ENCODE assay signal across 8 cellular contexts in genomic region chr17:28334176-28334575, GRCh38. TPM values are rescaled to one million over a fixed set of nuclear protein-coding genes. Genes with fewer than 3 reads are reported as not detected.
A peak's percentile ranks its signal among the peaks of the same experiment; 100 is the strongest.
DNase-seq lines count a peak whose midpoint lies in the region; ATAC-seq and TF ChIP-seq lines count a peak whose summit lies in the region.
"Had no signal": no experiment of that assay in that cellular context is flagged by ENCODE, and none has a peak within 500 bp of the region (broad histone marks: within the 10 kb centered on the region; RNA-seq: fewer than 3 reads in every experiment).

No MANE protein-coding gene starts in this region.

- H3K36me3 Mint-ChIP-seq in T-helper 17 cell (ENCODE audit: low read depth), result peaks cover 4% of the 10 kb centered on the region

- H3K27me3 ChIP-seq in HL-60 (ENCODE audit: insufficient read depth, poor library complexity, severe bottlenecking), result no peaks in the 10 kb centered on the region
- H3K27me3 ChIP-seq in spleen (replicated peaks in 1 of 7), result no peaks in the 10 kb centered on the region

- intact Hi-C loops in spleen (cut with DNase I; ENCODE audit: low total_unique reads), result no loop called here

- H3K9me3 ChIP-seq in T-helper 17 cell (ENCODE audit: control insufficient read depth, low read length, poor library complexity, severe bottlenecking) (no peaks in the 10 kb centered on the region), spleen (no peaks in the 10 kb centered on the region)

- peaks cover 4 to 39% (median 29%) of the 10 kb centered on the region in 6 donors for H3K36me3 ChIP-seq in spleen

- DNase-seq in HL-60 (ENCODE audit: low read depth in 1 of 2, low spot score in 1 of 2) (peak in 1 of 2 experiments; percentile 53), T-helper 17 cell (no peak), fibroblast of villous mesenchyme (ENCODE audit: low read depth) (peak; percentile 47), spleen (no peak), mesenteric fat pad (ENCODE audit: low spot score) (no peak), NCI-H2171 (lab: John Stamatoyannopoulos, UW) (no peak)

- TF ChIP-seq CTCF in HL-60 (IDR thresholded peaks at IDR 0.05; ENCODE audit: insufficient read depth, low read length), result no peak
- no peak for TF ChIP-seq CTCF in fibroblast of villous mesenchyme (IDR thresholded peaks at IDR 0.05; ENCODE audit: insufficient read depth, low read depth, low read length)
- no peak for TF ChIP-seq CTCF in spleen (IDR thresholded peaks at IDR 0.05 in 8 of 11, conservative IDR thresholded peaks at IDR 0.05 in 3 of 11)

- WGBS in spleen, 5 donors, result 40 to 64% (median 47%) methylated on average over 6 of the region's 6 CpGs

- H3K27ac ChIP-seq in HL-60 (replicated peaks) (peak overlapping the region; percentile 69), spleen (peak overlapping the region in 7 of 8 donors; percentile 94 to 98 (median 96))

- peaks cover 20 to 69% (median 51%) of the 10 kb centered on the region in 6 donors for H3K4me1 ChIP-seq in spleen

- H3K4me3 ChIP-seq in HL-60 (replicated peaks; ENCODE audit: insufficient read depth, low read length) (peak overlapping the region; percentile 97), fibroblast of villous mesenchyme (ENCODE audit: low read depth, low read length) (peak overlapping the region; percentile 99), spleen (peak overlapping the region in 6 of 8 donors; percentile 72 to 98 (median 88))

- peaks cover 32% of the 10 kb centered on the region for H3K4me1 Mint-ChIP-seq in T-helper 17 cell

- no peak for ATAC-seq in T-helper 17 cell
- ATAC-seq in GM19463 (IDR thresholded peaks at IDR 0.05; ENCODE audit: unreplicated experiment), result no peak

- peak overlapping the region; percentile 98 for H3K4me3 Mint-ChIP-seq in T-helper 17 cell

- H3K27me3 Mint-ChIP-seq in T-helper 17 cell, result no peaks in the 10 kb centered on the region

- no peak for TF ChIP-seq POLR2A in spleen (IDR thresholded peaks at IDR 0.05)

- peak overlapping the region; percentile 89 for H3K27ac Mint-ChIP-seq in T-helper 17 cell

RNA-seq across cellular contexts. Expression of gene IFT20, which starts 1.1 kb away (rescaled TPM):
- total RNA-seq in T-helper 17 cell (10 to 100 TPM; 60.6 to 64.6 TPM), fibroblast of villous mesenchyme (46.7 and 51.4 TPM in 2 replicates), spleen (10 to 100 TPM; 28.4 to 52.2 (median 31.1) TPM), mesenteric fat pad (31.3 TPM)
- polyA plus RNA-seq in spleen, result 10 to 100 TPM; 46.8 to 52.8 (median 52.1) TPM

RNA-seq across cellular contexts. Expression of gene TNFAIP1, which starts 1.4 kb away (rescaled TPM):
- 10 to 100 TPM in 1 of 2 donors, 1 to 10 TPM in 1; 8.8 to 14.0 TPM for total RNA-seq in T-helper 17 cell
- total RNA-seq in fibroblast of villous mesenchyme, result 35.1 and 50.1 TPM in 2 replicates
- total RNA-seq in spleen, result 100 to 1,000 TPM in 4 of 7 donors, 10 to 100 TPM in 3; 83.8 to 154 (median 108) TPM
- polyA plus RNA-seq in spleen, result 10 to 100 TPM; 15.2 to 34.2 (median 16.3) TPM
- 61.3 TPM for total RNA-seq in mesenteric fat pad

RNA-seq across cellular contexts. Expression of gene TMEM97, which starts 15.2 kb away (rescaled TPM):
- 1 to 10 TPM; 2.1 to 4.0 TPM for total RNA-seq in T-helper 17 cell
- 22.9 and 47.1 TPM in 2 replicates for total RNA-seq in fibroblast of villous mesenchyme
- 1 to 10 TPM; 3.1 to 7.3 (median 5.8) TPM for total RNA-seq in spleen
- 1 to 10 TPM; 1.5 to 3.2 (median 2.0) TPM for polyA plus RNA-seq in spleen
- total RNA-seq in mesenteric fat pad, result 3.1 TPM

RNA-seq across cellular contexts. Expression of gene POLDIP2, which starts 23.2 kb away (rescaled TPM):
- 10 to 100 TPM; 24.6 to 30.7 TPM for total RNA-seq in T-helper 17 cell
- total RNA-seq in fibroblast of villous mesenchyme, result 85.5 and 88.9 TPM in 2 replicates
- 10 to 100 TPM; 45.6 to 62.6 (median 49.0) TPM for total RNA-seq in spleen
- polyA plus RNA-seq in spleen, result 10 to 100 TPM; 27.8 to 47.1 (median 38.7) TPM
- total RNA-seq in mesenteric fat pad, result 79.3 TPM

RNA-seq across cellular contexts. Expression of gene SEBOX, which starts 30.8 kb away (rescaled TPM):
- total RNA-seq in T-helper 17 cell (not detected), fibroblast of villous mesenchyme (not detected in 2 replicates), spleen (not detected), mesenteric fat pad (not detected)
- not detected for polyA plus RNA-seq in spleen
- total RNA-seq: dermis microvascular lymphatic vessel endothelial cell had no signal
